ENCODE assay signal across 8 cellular contexts in the genomic region with DNA sequence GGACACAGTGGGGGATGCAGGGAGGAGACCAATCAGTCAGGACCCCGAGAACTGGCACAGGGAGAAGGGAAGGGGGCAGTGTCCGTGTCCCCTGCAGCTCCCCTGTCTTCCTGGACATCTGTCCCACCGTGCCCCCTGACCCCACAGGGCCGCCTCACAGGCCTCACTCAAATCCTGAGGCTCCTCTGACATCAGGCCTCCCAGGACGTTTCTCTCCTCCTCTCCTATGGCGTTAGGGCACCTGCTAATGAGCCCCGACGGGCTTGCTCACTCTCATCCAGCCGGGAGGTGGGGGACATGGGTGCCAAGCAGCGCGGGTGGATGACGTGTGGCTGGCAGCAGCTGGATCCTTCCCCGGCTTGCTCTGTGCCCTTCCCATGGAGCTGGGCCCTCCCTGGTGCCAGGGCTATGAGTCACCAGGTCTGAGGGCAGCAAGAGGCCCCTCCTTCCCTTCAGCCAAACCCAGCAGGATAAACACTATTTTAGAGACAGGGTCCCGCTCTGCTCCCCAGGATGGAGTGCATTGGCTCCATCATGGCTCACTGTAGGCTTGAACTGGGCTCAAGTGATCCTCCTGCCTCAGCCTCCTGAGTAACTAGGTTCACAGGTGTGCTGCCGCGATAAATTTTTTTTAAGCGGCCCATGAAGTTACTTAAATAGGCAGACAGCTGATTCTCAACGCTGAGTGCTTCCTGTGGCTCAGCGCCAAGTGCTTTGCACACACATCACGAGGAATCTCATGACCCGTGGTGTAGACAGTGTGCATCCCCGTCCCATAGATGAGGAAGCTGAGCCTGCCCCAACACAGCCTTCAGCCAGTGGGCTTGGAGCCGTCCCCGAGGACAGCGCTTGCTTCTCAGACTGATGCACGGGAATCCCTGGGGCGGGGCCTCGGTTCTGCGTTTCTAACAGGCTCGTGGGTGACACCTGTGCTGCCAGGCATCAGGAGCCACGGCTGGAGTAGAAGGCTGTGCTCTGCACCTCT.
DNase-seq lines count a peak whose midpoint lies in the region; ATAC-seq and TF ChIP-seq lines count a peak whose summit lies in the region.

No MANE protein-coding gene starts in this region.

- POLR2A ChIA-PET in CD8-positive, alpha-beta T cell (lab: Charles Lee): no interaction called here

- no peaks in the 10 kb centered on the region for H3K4me1 Mint-ChIP-seq in CD8-positive, alpha-beta T cell (ENCODE audit: low read depth)

- no peak for TF ChIP-seq CTCF in omental fat pad (IDR thresholded peaks at IDR 0.05)
- TF ChIP-seq CTCF in CD8-positive, alpha-beta T cell (IDR thresholded peaks at IDR 0.05): no peak

- H3K36me3 ChIP-seq in esophagus (ENCODE audit: control insufficient read depth in 2 of 2, insufficient read depth in 2 of 2, low read length in 1 of 2): no peaks in the 10 kb centered on the region
- no peaks in the 10 kb centered on the region for H3K36me3 ChIP-seq in CD8-positive, alpha-beta T cell (ENCODE audit: insufficient read depth, low read length)

- H3K36me3 Mint-ChIP-seq in CD8-positive, alpha-beta T cell: no peaks in the 10 kb centered on the region

- WGBS in esophagus, 2 donors: 43 to 48% methylated on average over 31 of the region's 31 CpGs

- no peaks in the 10 kb centered on the region for H3K9me3 ChIP-seq in esophagus (ENCODE audit: control insufficient read depth in 2 of 2, insufficient read depth in 1 of 2, low read depth in 1 of 2, low read length in 1 of 2)
- H3K9me3 ChIP-seq in CD8-positive, alpha-beta T cell (ENCODE audit: low read length): no peaks in the 10 kb centered on the region

- peak overlapping the region; percentile 38 to 66 for H3K27ac ChIP-seq in esophagus (ENCODE audit: low read depth in 2 of 2, low read length in 1 of 2)
- H3K27ac ChIP-seq in CD8-positive, alpha-beta T cell (ENCODE audit: low read depth, low read length): no peak overlapping the region

- no peak overlapping the region for H3K27ac Mint-ChIP-seq in CD8-positive, alpha-beta T cell

- DNase-seq in DMS153 (lab: John Stamatoyannopoulos, UW) (peak; percentile 70), NCI-H2196 (lab: John Stamatoyannopoulos, UW; ENCODE audit: unreplicated experiment) (peak; percentile 82), omental fat pad (ENCODE audit: low spot score) (peak; percentile 70), D341Med (ENCODE audit: low spot score) (no peak), erythroblast (lab: John Stamatoyannopoulos, UW) (no peak)
- no peak for DNase-seq in CD8-positive, alpha-beta T cell

- H3K4me3 ChIP-seq in esophagus (ENCODE audit: low read depth in 1 of 2, low read length in 2 of 2): no peak overlapping the region
- H3K4me3 ChIP-seq in CD8-positive, alpha-beta T cell (ENCODE audit: low read depth, low read length): no peak overlapping the region

- CTCF ChIA-PET in CD8-positive, alpha-beta T cell (lab: Charles Lee): no interaction called here

- H3K9me3 Mint-ChIP-seq in CD8-positive, alpha-beta T cell: no peaks in the 10 kb centered on the region

- H3K27me3 Mint-ChIP-seq in CD8-positive, alpha-beta T cell (ENCODE audit: low read depth): no peaks in the 10 kb centered on the region

- no peaks in the 10 kb centered on the region for H3K27me3 ChIP-seq in esophagus (ENCODE audit: control insufficient read depth in 1 of 2, insufficient read depth in 2 of 2, low read length in 2 of 2)
- no peaks in the 10 kb centered on the region for H3K27me3 ChIP-seq in CD8-positive, alpha-beta T cell (ENCODE audit: insufficient read depth, low read length)

- TF ChIP-seq POLR2A in erythroblast (IDR thresholded peaks at IDR 0.05; ENCODE audit: low read length): no peak

- peaks cover 9 to 34% of the 10 kb centered on the region in 2 donors for H3K4me1 ChIP-seq in esophagus (ENCODE audit: control insufficient read depth in 2 of 2, insufficient read depth in 2 of 2, low read length in 1 of 2)
- no peaks in the 10 kb centered on the region for H3K4me1 ChIP-seq in CD8-positive, alpha-beta T cell (ENCODE audit: insufficient read depth, low read length)

- H3K4me3 Mint-ChIP-seq in CD8-positive, alpha-beta T cell: no peak overlapping the region

- intact Hi-C loops in CD8-positive, alpha-beta T cell (cut with DNase I, micrococcal nuclease): no loop called here

- ATAC-seq in omental fat pad (ENCODE audit: low FRiP score): peak; percentile 89
- ATAC-seq in CD8-positive, alpha-beta T cell: no peak
- ATAC-seq in GM21367 (IDR thresholded peaks at IDR 0.05; ENCODE audit: unreplicated experiment): no peak

Comparison
In these comparisons a context has a peak if more than half of its experiments do, and no peak if none do; other contexts are left out.
1. DNase-seq: peak in DMS153 (single experiment), NCI-H2196 (single experiment) and omental fat pad (single experiment); none in D341Med (single experiment), erythroblast (0 of 2) and CD8-positive, alpha-beta T cell (0 of 7).